ENCODE assay signal across 11 cellular contexts in the genomic region with DNA sequence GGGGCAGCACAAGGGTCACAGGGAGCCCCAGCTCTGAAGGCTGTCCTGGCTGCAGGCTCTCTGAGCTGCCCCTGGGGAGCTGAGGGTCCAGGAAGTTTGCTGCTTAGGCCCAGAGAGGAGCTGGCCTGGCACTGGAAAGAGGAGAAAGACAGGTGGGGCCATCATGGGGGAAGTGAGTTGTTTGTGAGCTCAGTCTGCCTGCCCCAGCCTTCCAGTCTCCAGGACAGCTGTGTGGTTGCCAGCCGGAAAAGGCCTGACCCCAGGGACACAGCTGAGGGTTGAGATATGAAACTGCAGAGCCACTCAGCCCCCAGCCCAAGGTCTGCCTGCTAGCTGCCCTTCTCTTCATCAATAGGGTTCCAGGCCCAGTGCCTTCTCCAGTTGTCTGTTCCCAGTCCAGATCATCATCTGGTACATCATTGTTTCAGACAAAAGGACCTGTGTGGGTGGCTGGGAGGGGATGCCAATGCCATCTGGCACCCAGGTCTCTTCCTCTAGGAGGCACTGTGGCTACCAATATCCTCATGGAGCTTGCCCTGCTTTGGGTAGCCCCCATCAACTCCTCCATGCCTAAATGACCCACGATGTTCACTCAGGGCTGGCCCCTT. TPM values are rescaled to one million over a fixed set of nuclear protein-coding genes. Genes with fewer than 3 reads are reported as not detected.
DNase-seq lines count a peak whose midpoint lies in the region; ATAC-seq and TF ChIP-seq lines count a peak whose summit lies in the region.
"Had no signal": no experiment of that assay in that cellular context is flagged by ENCODE, and none has a peak within 500 bp of the region (broad histone marks: within the 10 kb centered on the region; RNA-seq: fewer than 3 reads in every experiment).

No MANE protein-coding gene starts in this region.

- no peak for ATAC-seq in activated CD4-positive, alpha-beta T cell treated with anti-CD3 and anti-CD28 coated beads for 36 hours
- no peak for ATAC-seq in GM21737 (IDR thresholded peaks at IDR 0.05; ENCODE audit: unreplicated experiment)
- ATAC-seq: lower lobe of right lung had no signal

- H3K27me3 Mint-ChIP-seq in activated CD4-positive, alpha-beta T cell treated with anti-CD3 and anti-CD28 coated beads for 36 hours: no peaks in the 10 kb centered on the region
- H3K27me3 Mint-ChIP-seq in osteocyte (ENCODE audit: unreplicated experiment): no peaks in the 10 kb centered on the region

- TF ChIP-seq POLR2A in thyroid gland (IDR thresholded peaks at IDR 0.05): no peak

- no peaks in the 10 kb centered on the region for H3K9me3 Mint-ChIP-seq in activated CD4-positive, alpha-beta T cell treated with anti-CD3 and anti-CD28 coated beads for 36 hours (ENCODE audit: low read depth)
- H3K9me3 Mint-ChIP-seq in osteocyte (ENCODE audit: unreplicated experiment): no peaks in the 10 kb centered on the region

- peaks cover 50% of the 10 kb centered on the region for H3K36me3 ChIP-seq in brain microvascular endothelial cell (replicated peaks)
- H3K36me3 ChIP-seq in thyroid gland: peaks cover 44 to 48% of the 10 kb centered on the region in 2 donors

- H3K27me3 ChIP-seq in brain microvascular endothelial cell (replicated peaks) (no peaks in the 10 kb centered on the region), thyroid gland (no peaks in the 10 kb centered on the region)

- in situ Hi-C loops in brain microvascular endothelial cell (cut with HindIII; ENCODE audit: low pct_ligation_motif_present, low sequenced_read_pairs): no loop called here

- POLR2A ChIA-PET in activated CD4-positive, alpha-beta T cell treated with anti-CD3 and anti-CD28 coated beads for 36 hours (lab: Charles Lee): no interaction called here

- CTCF ChIA-PET in activated CD4-positive, alpha-beta T cell treated with anti-CD3 and anti-CD28 coated beads for 36 hours (lab: Charles Lee): interaction anchor here (0.6 to 0.9 kb wide), 3 partner anchors 17 to 211 kb away, joined by 3 to 4 read pairs (median 3); no protein-coding TSS in a partner anchor

- intact Hi-C loops in activated CD4-positive, alpha-beta T cell treated with anti-CD3 and anti-CD28 coated beads for 36 hours (cut with DNase I, micrococcal nuclease): no loop called here
- intact Hi-C loops in thyroid gland (cut with DNase I): loop anchor here (10.0 kb wide), 1 partner anchor 74 kb away; the partner anchor contains the start of gene TMED9

- no peak overlapping the region for H3K4me3 ChIP-seq in brain microvascular endothelial cell (ENCODE audit: low read depth, low read length)
- no peak overlapping the region for H3K4me3 ChIP-seq in thyroid gland (replicated peaks in 1 of 3)
- H3K4me3 ChIP-seq: lower lobe of right lung had no signal

- peak; percentile 16 for TF ChIP-seq CTCF in brain microvascular endothelial cell (IDR thresholded peaks at IDR 0.05; ENCODE audit: low read depth, low read length, missing control alignments)
- TF ChIP-seq CTCF in osteocyte (IDR thresholded peaks at IDR 0.05): peak; percentile 25
- TF ChIP-seq CTCF in thyroid gland (IDR thresholded peaks at IDR 0.05): no peak

- no peak for DNase-seq in activated CD4-positive, alpha-beta T cell treated with anti-CD3 and anti-CD28 coated beads for 36 hours
- DNase-seq in activated CD4-positive, alpha-beta T cell treated with anti-CD3 and anti-CD28 coated beads, Interleukin-2, amount 50 U/mL, for 4 hours: no peak
- peak; percentile 48 for DNase-seq in NAMALWA (ENCODE audit: low spot score)
- no peak for DNase-seq in brain microvascular endothelial cell
- no peak for DNase-seq in osteocyte (ENCODE audit: extremely low spot score, unreplicated experiment)
- no peak for DNase-seq in SKM-1 (lab: John Stamatoyannopoulos, UW; ENCODE audit: unreplicated experiment)
- DNase-seq in thyroid gland: no peak
- DNase-seq: lower lobe of right lung, NCI-H187, retina had no signal

- H3K9me3 ChIP-seq in thyroid gland: no peaks in the 10 kb centered on the region
- H3K9me3 ChIP-seq: lower lobe of right lung had no signal

- H3K4me1 ChIP-seq in thyroid gland: peaks cover 2 to 4% of the 10 kb centered on the region in 2 donors

- H3K27ac Mint-ChIP-seq in activated CD4-positive, alpha-beta T cell treated with anti-CD3 and anti-CD28 coated beads for 36 hours: peak overlapping the region; percentile 64
- H3K27ac Mint-ChIP-seq in osteocyte (ENCODE audit: unreplicated experiment): no peak overlapping the region

- H3K36me3 Mint-ChIP-seq in activated CD4-positive, alpha-beta T cell treated with anti-CD3 and anti-CD28 coated beads for 36 hours (ENCODE audit: low read depth): peaks cover 19% of the 10 kb centered on the region
- H3K36me3 Mint-ChIP-seq in osteocyte (ENCODE audit: unreplicated experiment): peaks cover 27% of the 10 kb centered on the region

- WGBS in thyroid gland, 2 donors: 69 to 74% methylated on average over 2 of the region's 2 CpGs

- no peak overlapping the region for H3K4me3 Mint-ChIP-seq in activated CD4-positive, alpha-beta T cell treated with anti-CD3 and anti-CD28 coated beads for 36 hours
- no peak overlapping the region for H3K4me3 Mint-ChIP-seq in osteocyte (ENCODE audit: unreplicated experiment)

- no peak overlapping the region for H3K27ac ChIP-seq in brain microvascular endothelial cell
- H3K27ac ChIP-seq in thyroid gland: no peak overlapping the region
- H3K27ac ChIP-seq: lower lobe of right lung had no signal

- peaks cover 31% of the 10 kb centered on the region for H3K4me1 Mint-ChIP-seq in activated CD4-positive, alpha-beta T cell treated with anti-CD3 and anti-CD28 coated beads for 36 hours
- peaks cover 24% of the 10 kb centered on the region for H3K4me1 Mint-ChIP-seq in osteocyte (ENCODE audit: unreplicated experiment)

RNA-seq across cellular contexts. Expression of gene DDX41, which starts 4.2 kb away (rescaled TPM):
- 100 to 1,000 TPM; 192 to 197 TPM for total RNA-seq in activated CD4-positive, alpha-beta T cell treated with anti-CD3 and anti-CD28 coated beads for 36 hours
- 68.7 and 83.1 TPM in 2 replicates for total RNA-seq in osteocyte
- total RNA-seq in thyroid gland: 100 to 1,000 TPM; 119 to 170 (median 145) TPM

RNA-seq across cellular contexts. Expression of gene DOK3, which starts 11.4 kb away (rescaled TPM):
- 1 to 10 TPM; 4.2 to 4.8 TPM for total RNA-seq in activated CD4-positive, alpha-beta T cell treated with anti-CD3 and anti-CD28 coated beads for 36 hours
- 5.5 and 7.2 TPM in 2 replicates for total RNA-seq in osteocyte
- total RNA-seq in thyroid gland: 1 to 10 TPM; 2.0 to 5.9 (median 3.5) TPM

RNA-seq across cellular contexts. Expression of gene PDLIM7, which starts 23.6 kb away (rescaled TPM):
- total RNA-seq in activated CD4-positive, alpha-beta T cell treated with anti-CD3 and anti-CD28 coated beads for 36 hours: 10 to 100 TPM; 41.9 to 50.2 TPM
- total RNA-seq in osteocyte (312 and 358 TPM in 2 replicates), thyroid gland (10 to 100 TPM; 23.2 to 52.4 (median 34.8) TPM)

RNA-seq across cellular contexts. Expression of gene FAM193B, which starts 33.4 kb away (rescaled TPM):
- total RNA-seq in activated CD4-positive, alpha-beta T cell treated with anti-CD3 and anti-CD28 coated beads for 36 hours: 10 to 100 TPM; 63.6 to 77.7 TPM
- total RNA-seq in osteocyte (82.0 and 97.2 TPM in 2 replicates), thyroid gland (10 to 100 TPM; 38.0 to 54.7 (median 46.6) TPM)

RNA-seq across cellular contexts. Expression of gene DBN1, which starts 47.6 kb away (rescaled TPM):
- 10 to 100 TPM; 29.5 to 41.2 TPM for total RNA-seq in activated CD4-positive, alpha-beta T cell treated with anti-CD3 and anti-CD28 coated beads for 36 hours
- 248 and 249 TPM in 2 replicates for total RNA-seq in osteocyte
- 10 to 100 TPM; 61.4 to 98.8 (median 68.0) TPM for total RNA-seq in thyroid gland

Comparison
In these comparisons a context has a peak if more than half of its experiments do, and no peak if none do; other contexts are left out.
1. CTCF ChIP-seq: peak in brain microvascular endothelial cell (single experiment) and osteocyte (single experiment); none in thyroid gland (0 of 6).